ENCODE assay signal across 1 cellular context in the genomic region with DNA sequence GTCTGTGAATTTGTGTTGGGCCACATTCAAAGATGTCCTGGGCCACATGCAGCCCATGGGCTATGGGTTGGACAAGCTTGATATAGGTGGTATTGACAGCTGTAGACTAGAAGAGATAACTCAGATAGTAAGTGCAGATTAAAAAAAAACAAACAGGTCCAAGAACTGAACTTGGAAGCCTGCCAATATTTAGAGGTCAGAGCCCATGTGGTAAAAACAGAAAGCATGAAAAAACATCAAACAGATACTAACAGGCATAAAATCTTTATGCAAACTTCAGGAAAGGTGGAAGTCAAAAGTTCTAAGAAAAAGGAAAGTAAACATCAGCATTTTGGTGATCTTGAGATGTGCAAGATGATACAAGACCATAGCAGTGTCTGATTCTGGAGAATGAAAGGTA.
TF ChIP-seq lines count a peak whose summit lies in the region.

No MANE protein-coding gene starts in this region.

TF ChIP-seq in GM12878, 131 proteins besides CTCF, POLR2A, EP300 and RAD21 (continued from another document):
- TF ChIP-seq, protein P1, sequence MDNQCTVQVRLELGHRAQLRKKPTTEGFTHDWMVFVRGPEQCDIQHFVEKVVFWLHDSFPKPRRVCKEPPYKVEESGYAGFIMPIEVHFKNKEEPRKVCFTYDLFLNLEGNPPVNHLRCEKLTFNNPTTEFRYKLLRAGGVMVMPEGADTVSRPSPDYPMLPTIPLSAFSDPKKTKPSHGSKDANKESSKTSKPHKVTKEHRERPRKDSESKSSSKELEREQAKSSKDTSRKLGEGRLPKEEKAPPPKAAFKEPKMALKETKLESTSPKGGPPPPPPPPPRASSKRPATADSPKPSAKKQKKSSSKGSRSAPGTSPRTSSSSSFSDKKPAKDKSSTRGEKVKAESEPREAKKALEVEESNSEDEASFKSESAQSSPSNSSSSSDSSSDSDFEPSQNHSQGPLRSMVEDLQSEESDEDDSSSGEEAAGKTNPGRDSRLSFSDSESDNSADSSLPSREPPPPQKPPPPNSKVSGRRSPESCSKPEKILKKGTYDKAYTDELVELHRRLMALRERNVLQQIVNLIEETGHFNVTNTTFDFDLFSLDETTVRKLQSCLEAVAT (IDR thresholded peaks at IDR 0.05): no peak
- TF ChIP-seq JUNB (IDR thresholded peaks at IDR 0.05): no peak
- no peak for TF ChIP-seq SP1 (IDR thresholded peaks at IDR 0.05; ENCODE audit: low read depth, low read length)
- TF ChIP-seq STAT3 (IDR thresholded peaks at IDR 0.05; ENCODE audit: low read depth, low read length): no peak
- no peak for TF ChIP-seq MYC (IDR thresholded peaks at IDR 0.05; ENCODE audit: insufficient read depth, insufficient read length, insufficient replicate concordance, low read length, severe bottlenecking)
TF ChIP-seq in GM12878: peak in this region for 3.
